In genomic region chr10:124160176-124160575, GRCh38 we compare ENCODE assay signal across 1 cellular context.
TF ChIP-seq lines count a peak whose summit lies in the region.

No MANE protein-coding gene starts in this region.

TF ChIP-seq in GM23338, 12 proteins besides CTCF, POLR2A, EP300 and RAD21 (continued from another document):
- TF ChIP-seq, protein P1, sequence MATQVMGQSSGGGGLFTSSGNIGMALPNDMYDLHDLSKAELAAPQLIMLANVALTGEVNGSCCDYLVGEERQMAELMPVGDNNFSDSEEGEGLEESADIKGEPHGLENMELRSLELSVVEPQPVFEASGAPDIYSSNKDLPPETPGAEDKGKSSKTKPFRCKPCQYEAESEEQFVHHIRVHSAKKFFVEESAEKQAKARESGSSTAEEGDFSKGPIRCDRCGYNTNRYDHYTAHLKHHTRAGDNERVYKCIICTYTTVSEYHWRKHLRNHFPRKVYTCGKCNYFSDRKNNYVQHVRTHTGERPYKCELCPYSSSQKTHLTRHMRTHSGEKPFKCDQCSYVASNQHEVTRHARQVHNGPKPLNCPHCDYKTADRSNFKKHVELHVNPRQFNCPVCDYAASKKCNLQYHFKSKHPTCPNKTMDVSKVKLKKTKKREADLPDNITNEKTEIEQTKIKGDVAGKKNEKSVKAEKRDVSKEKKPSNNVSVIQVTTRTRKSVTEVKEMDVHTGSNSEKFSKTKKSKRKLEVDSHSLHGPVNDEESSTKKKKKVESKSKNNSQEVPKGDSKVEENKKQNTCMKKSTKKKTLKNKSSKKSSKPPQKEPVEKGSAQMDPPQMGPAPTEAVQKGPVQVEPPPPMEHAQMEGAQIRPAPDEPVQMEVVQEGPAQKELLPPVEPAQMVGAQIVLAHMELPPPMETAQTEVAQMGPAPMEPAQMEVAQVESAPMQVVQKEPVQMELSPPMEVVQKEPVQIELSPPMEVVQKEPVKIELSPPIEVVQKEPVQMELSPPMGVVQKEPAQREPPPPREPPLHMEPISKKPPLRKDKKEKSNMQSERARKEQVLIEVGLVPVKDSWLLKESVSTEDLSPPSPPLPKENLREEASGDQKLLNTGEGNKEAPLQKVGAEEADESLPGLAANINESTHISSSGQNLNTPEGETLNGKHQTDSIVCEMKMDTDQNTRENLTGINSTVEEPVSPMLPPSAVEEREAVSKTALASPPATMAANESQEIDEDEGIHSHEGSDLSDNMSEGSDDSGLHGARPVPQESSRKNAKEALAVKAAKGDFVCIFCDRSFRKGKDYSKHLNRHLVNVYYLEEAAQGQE (IDR thresholded peaks at IDR 0.05; ENCODE audit: unreplicated experiment), result no peak
- TF ChIP-seq ZNF114 (CRISPR knock-in tag; IDR thresholded peaks at IDR 0.05), result no peak
- no peak for TF ChIP-seq CREB1 (CRISPR knock-in tag; IDR thresholded peaks at IDR 0.05; ENCODE audit: low read depth)
- TF ChIP-seq EZH2 (IDR thresholded peaks at IDR 0.05; ENCODE audit: low read depth, unreplicated experiment), result no peak
- TF ChIP-seq NANOG (IDR thresholded peaks at IDR 0.05; ENCODE audit: borderline replicate concordance), result no peak
- no peak for TF ChIP-seq ZNF331 (CRISPR knock-in tag; IDR thresholded peaks at IDR 0.05; ENCODE audit: low read depth)
- no peak for TF ChIP-seq POLR2AphosphoS5 (IDR thresholded peaks at IDR 0.05; ENCODE audit: low read depth)
- no peak for TF ChIP-seq JUNB (IDR thresholded peaks at IDR 0.05; ENCODE audit: unreplicated experiment)
- no peak for TF ChIP-seq STAT1 (IDR thresholded peaks at IDR 0.05; ENCODE audit: unreplicated experiment)
